Comparison of ENCODE assay signal across 8 cellular contexts in the genomic region with DNA sequence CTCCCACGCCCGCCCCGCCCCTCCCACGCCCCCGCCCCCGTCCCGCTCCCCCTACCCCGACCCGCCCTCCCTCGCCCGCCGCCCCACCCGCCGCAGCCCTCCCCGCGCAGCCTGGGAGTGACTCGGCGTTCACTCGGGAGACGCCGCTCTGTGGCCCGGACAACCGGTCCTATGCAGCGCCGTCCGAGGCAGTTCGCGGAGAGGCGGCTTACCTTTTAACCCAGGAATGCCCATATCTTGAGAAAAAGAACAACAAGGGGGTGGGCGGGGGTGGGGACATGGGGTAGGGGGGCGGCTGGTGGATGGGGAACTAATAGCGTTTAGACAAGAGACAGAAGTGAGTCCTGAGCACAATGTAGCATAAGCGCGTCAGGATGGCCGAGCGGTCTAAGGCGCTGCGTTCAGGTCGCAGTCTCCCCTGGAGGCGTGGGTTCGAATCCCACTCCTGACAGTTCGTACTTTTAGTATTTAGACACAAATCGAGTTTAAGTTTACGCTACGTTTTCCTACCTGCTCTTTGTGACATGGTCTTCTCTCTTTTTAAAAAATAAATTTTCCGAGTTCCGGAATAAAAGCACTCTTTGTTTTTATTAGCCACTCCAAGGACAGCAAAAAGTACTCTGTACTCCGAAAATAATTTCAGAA. TPM values are rescaled to one million over a fixed set of nuclear protein-coding genes. Genes with fewer than 3 reads are reported as not detected.
A peak's percentile ranks its signal among the peaks of the same experiment; 100 is the strongest.
DNase-seq lines count a peak whose midpoint lies in the region; ATAC-seq and TF ChIP-seq lines count a peak whose summit lies in the region.

No MANE protein-coding gene starts in this region.

- no peak overlapping the region for H2BK12ac ChIP-seq in H9 (ENCODE audit: insufficient read length, low read depth, low read length)

- H3K14ac ChIP-seq in H9 (ENCODE audit: insufficient read depth, low read length): no peak overlapping the region

- peak overlapping the region; percentile 85 for H3K27ac ChIP-seq in H9 (ENCODE audit: insufficient read length, low read depth, low read length)
- H3K27ac ChIP-seq in testis: peak overlapping the region; percentile 92 to 98

- no peak overlapping the region for H4K8ac ChIP-seq in H9 (replicated peaks; ENCODE audit: insufficient read length, low read depth, low read length)

- H3K9ac ChIP-seq in H9 (ENCODE audit: extremely low read depth, insufficient read length, low read length): no peak overlapping the region

- no peaks in the 10 kb centered on the region for H3K27me3 ChIP-seq in H9 (ENCODE audit: insufficient read depth, low read length)
- no peaks in the 10 kb centered on the region for H3K27me3 ChIP-seq in testis

- no peak overlapping the region for H2BK120ac ChIP-seq in H9 (ENCODE audit: low read depth, low read length, poor library complexity, severe bottlenecking)

- H3K4ac ChIP-seq in H9 (ENCODE audit: low read depth, low read length): no peak overlapping the region

- peaks cover 25 to 28% of the 10 kb centered on the region in 2 experiments for H3K4me1 Mint-ChIP-seq in H9
- H3K4me1 Mint-ChIP-seq in activated naive CD4-positive, alpha-beta T cell treated with anti-CD3 and anti-CD28 coated beads, Interleukin-2, amount 10 ng/mL, durations not matched to agents 7 days and 5 days: peaks cover 31% of the 10 kb centered on the region

- H2BK20ac ChIP-seq in H9 (ENCODE audit: low read depth, low read length, poor library complexity, severe bottlenecking): no peak overlapping the region

- no CpG with 5 or more reads among the region's 48 CpGs for WGBS in H9 (ENCODE audit: extremely low coverage, insufficient read length, low lambda C conversion rate)
- 2 to 4% methylated on average over 29 to 43 of the region's 48 CpGs for WGBS in testis, 2 donors

- CTCF ChIA-PET in activated naive CD4-positive, alpha-beta T cell treated with anti-CD3 and anti-CD28 coated beads, Interleukin-2, amount 10 ng/mL, durations not matched to agents 7 days and 5 days (lab: Charles Lee): no interaction called here

- H3K23me2 ChIP-seq in H9 (ENCODE audit: insufficient read length, low read depth, low read length, poor library complexity, severe bottlenecking): peaks cover 5% of the 10 kb centered on the region

- no peak overlapping the region for H2BK15ac ChIP-seq in H9 (ENCODE audit: low read depth, low read length)

- no peak overlapping the region for H2AK5ac ChIP-seq in H9 (ENCODE audit: insufficient read length, low read length)

- H3K4me3 ChIP-seq in testis: peak overlapping the region; percentile 64 to 79

- H4K20me1 ChIP-seq in H9 (ENCODE audit: control insufficient read depth, insufficient read depth, insufficient read length): no peaks in the 10 kb centered on the region

- no peaks in the 10 kb centered on the region for H3K36me3 ChIP-seq in testis (ENCODE audit: low read depth, missing control alignments)

- DNase-seq in GDM1 (lab: John Stamatoyannopoulos, UW) (peak; percentile 88), H9 (peak; percentile 86), M059J (ENCODE audit: low read depth) (peak; percentile 87), SK-MEL-5 (ENCODE audit: low read depth, low spot score) (peak; percentile 86), globus pallidus (ENCODE audit: low spot score) (peak; percentile 89), omental fat pad (ENCODE audit: low spot score) (peak; percentile 88), testis (peak; percentile 93)
- peak; percentile 88 for DNase-seq in activated naive CD4-positive, alpha-beta T cell treated with anti-CD3 and anti-CD28 coated beads, Interleukin-2, amount 10 ng/mL, durations not matched to agents 7 days and 5 days

- H3K36me3 Mint-ChIP-seq in H9 (ENCODE audit: insufficient read depth in 1 of 3, low read depth in 3 of 3): no peaks in the 10 kb centered on the region; a peak in 1 of 7 replicates
- H3K36me3 Mint-ChIP-seq in activated naive CD4-positive, alpha-beta T cell treated with anti-CD3 and anti-CD28 coated beads, Interleukin-2, amount 10 ng/mL, durations not matched to agents 7 days and 5 days: peaks cover 1% of the 10 kb centered on the region

- intact Hi-C loops in testis (cut with DNase I; ENCODE audit: low total_unique reads): no loop called here

- H3K23ac ChIP-seq in H9 (ENCODE audit: insufficient read length, low read depth, low read length): no peak overlapping the region

- peaks cover 2% of the 10 kb centered on the region for H3K27me3 Mint-ChIP-seq in H9 (ENCODE audit: low read depth)
- H3K27me3 Mint-ChIP-seq in activated naive CD4-positive, alpha-beta T cell treated with anti-CD3 and anti-CD28 coated beads, Interleukin-2, amount 10 ng/mL, durations not matched to agents 7 days and 5 days: peaks cover 15% of the 10 kb centered on the region

- no peak overlapping the region for H2AFZ ChIP-seq in H9 (ENCODE audit: low read length)

- H3K79me1 ChIP-seq in H9 (ENCODE audit: insufficient read depth, low read depth, low read length, poor library complexity, severe bottlenecking): no peaks in the 10 kb centered on the region

- no peaks in the 10 kb centered on the region for H3K9me3 ChIP-seq in H9 (ENCODE audit: control insufficient read depth, low read depth, low read length)
- H3K9me3 ChIP-seq in testis: no peaks in the 10 kb centered on the region

- no peak for TF ChIP-seq CTCF in H9 (conservative IDR thresholded peaks at IDR 0.05)
- TF ChIP-seq CTCF in omental fat pad (IDR thresholded peaks at IDR 0.05): no peak
- TF ChIP-seq CTCF in testis (IDR thresholded peaks at IDR 0.05): no peak

- H3K4me1 ChIP-seq in H9 (ENCODE audit: insufficient read depth, low read length): no peaks in the 10 kb centered on the region
- peaks cover 8% of the 10 kb centered on the region for H3K4me1 ChIP-seq in testis

- no peak overlapping the region for H4K5ac ChIP-seq in H9 (ENCODE audit: insufficient read length, low read depth, low read length)

- peak; percentile 93 for ATAC-seq in omental fat pad (ENCODE audit: low FRiP score)

- H3K4me3 Mint-ChIP-seq in H9: peak overlapping the region; percentile 85 to 91
- peak overlapping the region; percentile 78 for H3K4me3 Mint-ChIP-seq in activated naive CD4-positive, alpha-beta T cell treated with anti-CD3 and anti-CD28 coated beads, Interleukin-2, amount 10 ng/mL, durations not matched to agents 7 days and 5 days

- in situ Hi-C loops in SK-MEL-5 (cut with HindIII; ENCODE audit: low pct_unique_long_range_greater_than_20kb, low sequenced_read_pairs): no loop called here

- peak overlapping the region; percentile 91 for H3K4me2 ChIP-seq in H9 (ENCODE audit: insufficient read depth, insufficient read length, low read length)

- no peak overlapping the region for H2BK5ac ChIP-seq in H9 (ENCODE audit: insufficient read length, low read length)

- no peak overlapping the region for H3K56ac ChIP-seq in H9 (ENCODE audit: insufficient read length, low read depth, low read length)

- no peak overlapping the region for H4K91ac ChIP-seq in H9 (ENCODE audit: insufficient read length, low read depth, low read length)

- no peaks in the 10 kb centered on the region for H3K79me2 ChIP-seq in H9 (ENCODE audit: insufficient read depth, low read length)

- H3K27ac Mint-ChIP-seq in H9: peak overlapping the region; percentile 14 to 95 (median 84); a peak in 6 of 7 replicates
- peak overlapping the region; percentile 96 for H3K27ac Mint-ChIP-seq in activated naive CD4-positive, alpha-beta T cell treated with anti-CD3 and anti-CD28 coated beads, Interleukin-2, amount 10 ng/mL, durations not matched to agents 7 days and 5 days

- no peak overlapping the region for H3K18ac ChIP-seq in H9 (ENCODE audit: insufficient read length, low read depth, low read length)

- H3T11ph ChIP-seq in H9 (ENCODE audit: low read length): no peak overlapping the region

- TF ChIP-seq POLR2A in testis (IDR thresholded peaks at IDR 0.05): no peak

- no peaks in the 10 kb centered on the region; a peak in 1 of 5 replicates for H3K9me3 Mint-ChIP-seq in H9
- no peaks in the 10 kb centered on the region for H3K9me3 Mint-ChIP-seq in activated naive CD4-positive, alpha-beta T cell treated with anti-CD3 and anti-CD28 coated beads, Interleukin-2, amount 10 ng/mL, durations not matched to agents 7 days and 5 days

RNA-seq across cellular contexts. Expression of a gene that starts 17.2 kb away (rescaled TPM):
- 50.4 and 54.7 TPM in 2 replicates for total RNA-seq in H9 (2021)
- 144 and 161 TPM in 2 replicates for total RNA-seq in M059J (2014; rRNA removed; shearing (Covaris generic))
- total RNA-seq in SK-MEL-5 (2014; rRNA removed; shearing (Covaris generic)): 86.1 and 103 TPM in 2 replicates
- 69.0 and 88.9 TPM in 2 replicates for polyA plus RNA-seq in SK-MEL-5 (2015; cell fraction: cytosol; rRNA removed)
- 69.1 and 80.6 TPM in 2 replicates for polyA plus RNA-seq in SK-MEL-5 (2015; cell fraction: nucleus; rRNA removed)
- 10 to 100 TPM; 57.5 to 64.1 (median 61.1) TPM for total RNA-seq in omental fat pad
- total RNA-seq in testis: 10 to 100 TPM; 69.4 to 74.8 TPM
- 72.2 TPM for polyA plus RNA-seq in testis (ENCODE audit: insufficient read depth, low read depth, low replicate concordance)

RNA-seq across cellular contexts. Expression of a gene that starts 20.9 kb away (rescaled TPM):
- 0.15 and 0.18 TPM in 2 replicates for total RNA-seq in H9 (2021)
- 0.10 TPM in 1 of 2 replicates, not detected in the other for total RNA-seq in M059J (2014; rRNA removed; shearing (Covaris generic))
- not detected in 2 replicates for total RNA-seq in SK-MEL-5 (2014; rRNA removed; shearing (Covaris generic))
- not detected in 2 replicates for polyA plus RNA-seq in SK-MEL-5 (2015; cell fraction: cytosol; rRNA removed)
- polyA plus RNA-seq in SK-MEL-5 (2015; cell fraction: nucleus; rRNA removed): not detected in 2 replicates
- not detected for total RNA-seq in omental fat pad
- under 1 TPM; 0.31 TPM for total RNA-seq in testis
- 0.30 TPM for polyA plus RNA-seq in testis (ENCODE audit: insufficient read depth, low read depth, low replicate concordance)

Comparison
In these comparisons a context has a peak if more than half of its experiments do, and no peak if none do; other contexts are left out.
1. Peak in every context shown above with its lines: DNase-seq, ATAC-seq, H3K4me3 ChIP-seq and H3K27ac ChIP-seq.